ENCODE assay signal across 11 cellular contexts in the genomic region with DNA sequence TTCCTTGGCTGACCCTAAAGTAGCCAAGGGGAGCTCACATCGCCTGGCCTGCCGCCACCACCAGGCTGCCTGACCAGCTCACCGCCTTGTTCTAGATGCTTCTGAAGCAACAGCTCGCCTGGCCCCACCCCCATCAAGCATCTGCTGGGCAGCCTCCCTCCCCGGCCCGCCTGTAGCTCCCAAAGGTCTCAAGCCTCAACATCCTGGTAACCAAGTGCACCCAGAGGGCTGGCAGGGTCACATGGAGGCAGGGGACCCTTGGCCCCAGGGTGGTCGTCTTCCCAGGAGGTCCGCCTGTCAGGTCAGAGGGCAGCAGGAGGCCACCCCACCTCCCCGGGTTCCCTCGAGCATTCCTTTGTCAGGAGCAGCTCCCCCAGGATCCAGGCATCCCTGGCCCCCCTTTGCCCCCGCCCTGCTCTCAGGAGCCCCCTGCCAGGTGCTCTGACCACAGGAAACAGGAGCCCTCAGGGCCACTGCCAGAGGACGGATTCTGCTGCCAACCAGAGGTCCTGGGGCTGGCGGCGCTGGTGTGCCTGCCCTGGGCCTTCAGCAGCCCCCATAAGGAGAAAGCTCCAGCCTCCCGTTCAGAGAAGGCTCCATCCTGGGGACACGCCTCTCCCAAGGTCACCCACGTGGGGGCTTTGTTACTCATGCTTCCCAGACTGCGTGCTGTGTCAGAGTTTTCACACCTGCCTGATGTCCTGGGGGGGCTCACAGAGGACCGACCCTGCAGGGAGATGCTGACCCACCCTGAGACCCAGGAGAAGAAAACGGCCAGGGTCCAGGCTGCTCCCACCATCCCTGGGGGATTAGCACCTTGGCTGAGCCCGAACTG. TPM values are rescaled to one million over a fixed set of nuclear protein-coding genes. Genes with fewer than 3 reads are reported as not detected.
A peak's percentile ranks its signal among the peaks of the same experiment; 100 is the strongest.
DNase-seq lines count a peak whose midpoint lies in the region; ATAC-seq lines count a peak whose summit lies in the region.
"Had no signal": no experiment of that assay in that cellular context is flagged by ENCODE, and none has a peak within 500 bp of the region (broad histone marks: within the 10 kb centered on the region; RNA-seq: fewer than 3 reads in every experiment).

No MANE protein-coding gene starts in this region.

- H3K36me3 Mint-ChIP-seq in activated naive CD8-positive, alpha-beta T cell treated with anti-CD3 and anti-CD28 coated beads, Interleukin-2, amount 50 U/mL, for 24 hours (ENCODE audit: low read depth) = no peaks in the 10 kb centered on the region

- H3K4me1 Mint-ChIP-seq in activated naive CD8-positive, alpha-beta T cell treated with anti-CD3 and anti-CD28 coated beads, Interleukin-2, amount 50 U/mL, for 24 hours = peaks cover 9% of the 10 kb centered on the region

- no peaks in the 10 kb centered on the region for H3K27me3 ChIP-seq in iPS-20b (ENCODE audit: insufficient read depth, low read length)
- no peaks in the 10 kb centered on the region for H3K27me3 ChIP-seq in stomach smooth muscle (ENCODE audit: control insufficient read depth in 1 of 2, insufficient read depth in 2 of 2, low read length in 2 of 2)

- peaks cover 12% of the 10 kb centered on the region for H3K27me3 Mint-ChIP-seq in activated naive CD8-positive, alpha-beta T cell treated with anti-CD3 and anti-CD28 coated beads, Interleukin-2, amount 50 U/mL, for 24 hours

- DNase-seq in NCI-H82 (lab: John Stamatoyannopoulos, UW) = peak; percentile 11
- no peak for DNase-seq in NCI-H82 treated with DMSO at 0.1 percent for 48 hours (lab: John Stamatoyannopoulos, UW; ENCODE audit: unreplicated experiment)
- no peak for DNase-seq in activated naive CD8-positive, alpha-beta T cell treated with anti-CD3 and anti-CD28 coated beads, Interleukin-2, amount 50 U/mL, for 24 hours
- no peak for DNase-seq in stimulated activated CD4-positive, alpha-beta T cell treated with anti-CD3 and anti-CD28 coated beads, Interleukin-15, amount 100 ng/mL, for 24 hours
- DNase-seq in T-helper 2 cell = no peak
- DNase-seq in H4 (ENCODE audit: low spot score) = no peak

- H3K9me3 Mint-ChIP-seq in activated naive CD8-positive, alpha-beta T cell treated with anti-CD3 and anti-CD28 coated beads, Interleukin-2, amount 50 U/mL, for 24 hours = no peaks in the 10 kb centered on the region
- H3K9me3 Mint-ChIP-seq: nephron progenitor cell had no signal

- H3K27ac ChIP-seq in iPS-20b (ENCODE audit: low read length) (no peak overlapping the region), stomach smooth muscle (ENCODE audit: low read length) (no peak overlapping the region)
- H3K27ac ChIP-seq: upper lobe of left lung had no signal

- ATAC-seq in activated naive CD8-positive, alpha-beta T cell treated with anti-CD3 and anti-CD28 coated beads, Interleukin-2, amount 50 U/mL, for 24 hours = no peak

- peak overlapping the region; percentile 6; the same call in 1 of the 2 replicates for H3K4me3 ChIP-seq in iPS-20b (ENCODE audit: low read length)
- peak overlapping the region; percentile 47 to 72 for H3K4me3 ChIP-seq in stomach smooth muscle (ENCODE audit: low read length in 2 of 2)

- no peaks in the 10 kb centered on the region for H3K4me1 ChIP-seq in iPS-20b (ENCODE audit: insufficient read depth, low read length)
- H3K4me1 ChIP-seq in stomach smooth muscle (ENCODE audit: control insufficient read depth, insufficient read depth, low read length) = peaks cover 32% of the 10 kb centered on the region

- H3K36me3 ChIP-seq in iPS-20b (ENCODE audit: insufficient read depth, low read depth, low read length) (peaks cover 4% of the 10 kb centered on the region), stomach smooth muscle (ENCODE audit: control insufficient read depth in 2 of 2, insufficient read depth in 2 of 2, low read length in 2 of 2) (no peaks in the 10 kb centered on the region)
- H3K36me3 ChIP-seq: upper lobe of left lung had no signal

- no peaks in the 10 kb centered on the region for H3K9me3 ChIP-seq in iPS-20b (ENCODE audit: insufficient read depth, low read depth, low read length)
- no peaks in the 10 kb centered on the region for H3K9me3 ChIP-seq in stomach smooth muscle (ENCODE audit: control insufficient read depth in 2 of 2, low read length in 2 of 2)
- H3K9me3 ChIP-seq: upper lobe of left lung had no signal

- peak overlapping the region; percentile 21 for H3K4me3 Mint-ChIP-seq in activated naive CD8-positive, alpha-beta T cell treated with anti-CD3 and anti-CD28 coated beads, Interleukin-2, amount 50 U/mL, for 24 hours
- H3K4me3 Mint-ChIP-seq: nephron progenitor cell had no signal

- no peak overlapping the region for H3K9ac ChIP-seq in iPS-20b (ENCODE audit: low read depth, low read length)
- H3K9ac ChIP-seq in stomach smooth muscle (ENCODE audit: low read length in 2 of 2) = peak overlapping the region; percentile 5 to 60

- no peak overlapping the region for H3K27ac Mint-ChIP-seq in activated naive CD8-positive, alpha-beta T cell treated with anti-CD3 and anti-CD28 coated beads, Interleukin-2, amount 50 U/mL, for 24 hours
- H3K27ac Mint-ChIP-seq: nephron progenitor cell had no signal

RNA-seq across cellular contexts. Expression of gene LRRC14B, which starts 3.5 kb away (rescaled TPM):
- total RNA-seq in H4 (2014; rRNA removed; shearing (Covaris generic)) = not detected in 2 replicates
- total RNA-seq: glomerular endothelial cell, upper lobe of left lung had no signal

RNA-seq across cellular contexts. Expression of gene CCDC127, which starts 30.1 kb away (rescaled TPM):
- total RNA-seq in H4 (2014; rRNA removed; shearing (Covaris generic)) = 4.6 and 4.8 TPM in 2 replicates

RNA-seq across cellular contexts. Expression of gene SDHA, which starts 30.3 kb away (rescaled TPM):
- total RNA-seq in H4 (2014; rRNA removed; shearing (Covaris generic)) = 70.3 and 79.9 TPM in 2 replicates
